In the genomic region with DNA sequence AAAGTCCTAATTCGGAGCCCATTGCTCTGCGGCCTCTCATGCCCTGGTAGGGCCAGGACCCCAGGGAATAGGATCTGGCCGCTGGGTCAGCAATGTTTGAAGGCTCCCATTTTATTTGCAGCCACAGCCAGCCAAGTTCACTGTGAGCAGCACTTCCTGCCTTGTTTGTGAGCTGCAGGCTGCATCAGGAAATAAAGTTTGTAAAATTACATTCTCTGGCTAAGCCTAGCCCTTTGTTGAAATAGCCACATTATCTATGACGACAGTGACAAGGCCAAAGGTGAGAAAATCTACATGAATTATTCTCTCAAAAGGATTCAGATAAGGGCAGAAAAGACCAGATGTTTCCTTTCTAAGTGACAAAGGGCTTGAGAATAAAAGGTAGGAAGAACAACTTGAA, we compare ENCODE assay signal across 8 cellular contexts. TPM values are rescaled to one million over a fixed set of nuclear protein-coding genes. Genes with fewer than 3 reads are reported as not detected.
DNase-seq lines count a peak whose midpoint lies in the region; ATAC-seq and TF ChIP-seq lines count a peak whose summit lies in the region.

No MANE protein-coding gene starts in this region.

- H3K4me3 ChIP-seq in AG04450 (ENCODE audit: low read depth, low read length) (no peak overlapping the region), OCI-LY7 (ENCODE audit: low read depth, low read length, poor library complexity, severe bottlenecking) (no peak overlapping the region), endodermal cell (ENCODE audit: low read length) (no peak overlapping the region), mucosa of stomach (ENCODE audit: low read length) (no peak overlapping the region)

- H3K27ac ChIP-seq in AG04450 (ENCODE audit: low read depth, low read length) = peak overlapping the region; percentile 77
- H3K27ac ChIP-seq in OCI-LY7 (ENCODE audit: low read depth, low read length, poor library complexity, severe bottlenecking) = peak overlapping the region; percentile 63
- peak overlapping the region; percentile 0 for H3K27ac ChIP-seq in endodermal cell (ENCODE audit: low read depth, low read length)

- H3K4me2 ChIP-seq in OCI-LY7 (ENCODE audit: low read length) = peak overlapping the region; percentile 83

- DNase-seq in AG04450 (ENCODE audit: low read depth, low spot score) (no peak), OCI-LY7 (ENCODE audit: low spot score) (peak; percentile 37), endodermal cell (no peak), GM13976 (ENCODE audit: low spot score) (no peak), COLO829 (ENCODE audit: low spot score) (no peak)
- no peak for DNase-seq in stimulated activated CD4-positive, alpha-beta T cell treated with anti-CD3 and anti-CD28 coated beads, Interleukin-12 subunit alpha, Interleukin-12 subunit beta, amount 100 ng/mL, for 4 hours

- no peaks in the 10 kb centered on the region for H3K27me3 Mint-ChIP-seq in endodermal cell (ENCODE audit: insufficient read depth)

- H3K9me2 ChIP-seq in OCI-LY7 (ENCODE audit: insufficient read depth, low read length) = no peaks in the 10 kb centered on the region

- peak overlapping the region; percentile 87 for H2AFZ ChIP-seq in OCI-LY7 (ENCODE audit: low read length)

- intact Hi-C loops in OCI-LY7 (cut with micrococcal nuclease; ENCODE audit: unreplicated experiment) = no loop called here

- H3K9me3 Mint-ChIP-seq in endodermal cell = no peaks in the 10 kb centered on the region

- H3K79me2 ChIP-seq in OCI-LY7 (ENCODE audit: insufficient read depth, low read depth, low read length) = no peaks in the 10 kb centered on the region

- peak overlapping the region; percentile 80 for H3K27ac Mint-ChIP-seq in endodermal cell

- H3K36me3 ChIP-seq in OCI-LY7 (ENCODE audit: insufficient read depth, low read length) (no peaks in the 10 kb centered on the region), endodermal cell (ENCODE audit: control insufficient read depth, insufficient read depth, low read length) (no peaks in the 10 kb centered on the region), mucosa of stomach (ENCODE audit: control insufficient read depth, insufficient read depth, low read length) (no peaks in the 10 kb centered on the region)

- 52 to 75% methylated on average over 3 to 4 of the region's 4 CpGs for WGBS in endodermal cell (ENCODE audit: insufficient coverage in 1 of 2, insufficient read length in 1 of 2), 2 experiments

- in situ Hi-C loops in GM13976 (cut with MboI; ENCODE audit: low sequenced_read_pairs, unreplicated experiment) = no loop called here

- H4K20me1 ChIP-seq in OCI-LY7 (ENCODE audit: insufficient read depth, low read length) = no peaks in the 10 kb centered on the region

- ATAC-seq in GM19467 (IDR thresholded peaks at IDR 0.05; ENCODE audit: unreplicated experiment) = no peak

- H3K36me3 Mint-ChIP-seq in endodermal cell (ENCODE audit: low read depth) = no peaks in the 10 kb centered on the region

- no peaks in the 10 kb centered on the region for H3K9me3 ChIP-seq in AG04450 (ENCODE audit: control insufficient read depth, insufficient read depth, low read length)
- peaks cover 5% of the 10 kb centered on the region; the same call in 1 of the 2 replicates for H3K9me3 ChIP-seq in OCI-LY7 (ENCODE audit: low read length)
- H3K9me3 ChIP-seq in endodermal cell (ENCODE audit: control insufficient read depth, low read length) = no peaks in the 10 kb centered on the region
- no peaks in the 10 kb centered on the region for H3K9me3 ChIP-seq in mucosa of stomach (ENCODE audit: control insufficient read depth, low read length)

- peaks cover 40% of the 10 kb centered on the region for H3K4me1 Mint-ChIP-seq in endodermal cell

- H3K9ac ChIP-seq in endodermal cell (ENCODE audit: extremely low read depth, low read length, poor library complexity, severe bottlenecking) = no peak overlapping the region
- H3K9ac ChIP-seq in mucosa of stomach (ENCODE audit: low read length) = peak overlapping the region; percentile 89

- H3K27me3 ChIP-seq in AG04450 (ENCODE audit: control insufficient read depth, insufficient read depth, low read length) (no peaks in the 10 kb centered on the region), endodermal cell (ENCODE audit: control insufficient read depth, insufficient read depth, low read length, poor library complexity, severe bottlenecking) (no peaks in the 10 kb centered on the region), mucosa of stomach (ENCODE audit: control insufficient read depth, insufficient read depth, low read length) (no peaks in the 10 kb centered on the region)

- CTCF ChIA-PET in AG04450 (lab: Charles Lee) = interaction anchor here (0.6 to 1.8 kb wide), 4 partner anchors 10 to 154 kb away, joined by 3 to 5 read pairs (median 3); no protein-coding TSS in a partner anchor
- CTCF ChIA-PET in OCI-LY7 (lab: Charles Lee; ENCODE audit: unreplicated experiment) = no interaction called here

- no peak overlapping the region for H3K4me3 Mint-ChIP-seq in endodermal cell

- POLR2A ChIA-PET in AG04450 (lab: Yijun Ruan, JAX) = interaction anchor here (1.0 to 3.0 kb wide), 4 partner anchors 23 to 45 kb away, joined by 3 to 28 read pairs (median 10); partner anchors contain the start of gene ITGB1
- POLR2A ChIA-PET in OCI-LY7 (lab: Charles Lee) = interaction anchor here (1.4 to 7.2 kb wide), 7 partner anchors 9 to 114 kb away, joined by 4 to 68 read pairs (median 25); no protein-coding TSS in a partner anchor

- H3K4me1 ChIP-seq in OCI-LY7 (ENCODE audit: insufficient read depth, low read length, poor library complexity, severe bottlenecking) (peaks cover 62% of the 10 kb centered on the region), endodermal cell (ENCODE audit: control insufficient read depth, insufficient read depth, low read length) (peaks cover 10% of the 10 kb centered on the region), mucosa of stomach (ENCODE audit: control insufficient read depth, insufficient read depth, low read length) (peaks cover 28% of the 10 kb centered on the region)

- no peak for TF ChIP-seq CTCF in AG04450 (IDR thresholded peaks at IDR 0.05; ENCODE audit: low read depth, low read length)
- no peak for TF ChIP-seq CTCF in OCI-LY7 (conservative IDR thresholded peaks at IDR 0.05; ENCODE audit: low read length)
- no peak for TF ChIP-seq CTCF in endodermal cell (conservative IDR thresholded peaks at IDR 0.05)
- TF ChIP-seq CTCF in GM13976 (IDR thresholded peaks at IDR 0.05; ENCODE audit: borderline replicate concordance, control extremely low read depth, extremely low read depth, insufficient read depth, missing control alignments) = no peak

- no TSS peak for BruUV-seq in OCI-LY7 (replicated peaks; lab: Mats Ljungman, UMichigan)

RNA-seq across cellular contexts. Expression of gene ITGB1, which starts 23.7 kb away (rescaled TPM):
- 1,870 and 2,796 TPM in 2 replicates for polyA plus RNA-seq in AG04450 (2011; rRNA removed)
- polyA minus RNA-seq in AG04450 (2011; rRNA and poly(A)+ RNA removed) = 1,381 and 1,666 TPM in 2 replicates
- total RNA-seq in OCI-LY7 (2014; rRNA removed; shearing (Covaris generic)) = 165 and 179 TPM in 2 replicates
- total RNA-seq in OCI-LY7 (2022) (167 and 199 TPM in 2 replicates), endodermal cell (100 to 1,000 TPM; 239 to 285 TPM)
- polyA plus RNA-seq in endodermal cell (2013, experiment 1 of 2) = 324 TPM
- 351 TPM for polyA plus RNA-seq in endodermal cell (2013, experiment 2 of 2)

Comparison
In these comparisons a context has a peak if more than half of its experiments do, and no peak if none do; other contexts are left out.
1. H3K27ac ChIP-seq: peak in every context shown above with its lines; median percentile 77 in AG04450; 63 in OCI-LY7; 0 in endodermal cell.